ENCODE assay signal across 23 cellular contexts in the genomic region with DNA sequence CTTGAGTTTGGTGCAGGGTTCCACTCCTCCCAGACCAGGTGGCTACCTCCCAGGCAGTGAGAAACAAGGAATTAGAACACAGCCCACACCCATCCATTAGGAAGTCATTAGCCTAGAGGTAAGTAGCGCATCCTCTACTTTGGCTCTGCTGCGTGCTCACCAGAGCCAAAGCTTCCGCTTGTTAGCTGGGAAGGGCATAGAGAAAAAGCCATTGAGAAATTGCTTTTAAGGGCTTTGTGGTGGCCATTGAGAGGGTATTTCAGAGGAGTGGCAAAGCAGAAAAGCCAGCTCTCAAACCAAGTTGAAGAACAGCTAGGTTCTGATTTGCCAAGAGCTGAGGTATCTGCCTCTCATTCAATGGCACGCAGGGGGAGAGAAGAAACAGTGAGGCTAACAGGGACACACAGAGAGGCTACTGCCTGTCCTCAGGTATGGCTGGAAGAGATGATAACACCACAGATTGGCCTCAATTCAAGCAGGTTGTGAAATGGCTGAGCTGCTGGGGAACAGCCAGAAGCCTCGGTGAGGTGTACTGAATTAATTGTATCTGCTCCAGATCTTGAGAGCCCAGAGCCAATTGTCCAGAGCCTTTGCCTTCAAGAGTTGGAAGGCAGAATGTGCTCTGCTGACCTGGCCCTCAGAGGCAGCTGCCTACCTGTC.
DNase-seq lines count a peak whose midpoint lies in the region; ATAC-seq and TF ChIP-seq lines count a peak whose summit lies in the region.
"Had no signal": no experiment of that assay in that cellular context is flagged by ENCODE, and none has a peak within 500 bp of the region (broad histone marks: within the 10 kb centered on the region; RNA-seq: fewer than 3 reads in every experiment).

No MANE protein-coding gene starts in this region.

- no peak for ATAC-seq in HG02678 (IDR thresholded peaks at IDR 0.05; ENCODE audit: unreplicated experiment)
- no peak for ATAC-seq in naive thymus-derived CD8-positive, alpha-beta T cell
- ATAC-seq: Right ventricle myocardium inferior had no signal

- H3K27me3 Mint-ChIP-seq in MCF 10A (ENCODE audit: insufficient read depth, unreplicated experiment) = peaks cover 1% of the 10 kb centered on the region
- H3K27me3 Mint-ChIP-seq in neural progenitor cell (ENCODE audit: insufficient read depth, low read depth) = no peaks in the 10 kb centered on the region
- H3K27me3 Mint-ChIP-seq in naive thymus-derived CD8-positive, alpha-beta T cell = peaks cover 0 to 37% (median 6%) of the 10 kb centered on the region in 5 donors
- H3K27me3 Mint-ChIP-seq: CD4-positive, alpha-beta T cell had no signal

- H3K4me1 Mint-ChIP-seq in MCF 10A (ENCODE audit: insufficient read depth, unreplicated experiment) = peaks cover 5% of the 10 kb centered on the region
- H3K4me1 Mint-ChIP-seq in neural progenitor cell = peaks cover 20% of the 10 kb centered on the region
- H3K4me1 Mint-ChIP-seq in naive thymus-derived CD8-positive, alpha-beta T cell = no peaks in the 10 kb centered on the region

- H3K36me3 Mint-ChIP-seq in MCF 10A (ENCODE audit: insufficient read depth, unreplicated experiment) = no peaks in the 10 kb centered on the region
- no peaks in the 10 kb centered on the region for H3K36me3 Mint-ChIP-seq in neural progenitor cell
- H3K36me3 Mint-ChIP-seq in naive thymus-derived CD8-positive, alpha-beta T cell = no peaks in the 10 kb centered on the region

- H3K4me3 ChIP-seq in mammary epithelial cell (replicated peaks in 1 of 3; ENCODE audit: insufficient read depth in 1 of 3, low read depth in 2 of 3, low read length in 3 of 3) (no peak overlapping the region), dorsolateral prefrontal cortex (no peak overlapping the region), neural progenitor cell (no peak overlapping the region), colonic mucosa (no peak overlapping the region)
- H3K4me3 ChIP-seq: BLaER1, GM23248, PC-9, SJSA1 had no signal

- no peak overlapping the region for H2AFZ ChIP-seq in mammary epithelial cell (ENCODE audit: low read depth, low read length)
- peak overlapping the region; percentile 18 for H2AFZ ChIP-seq in neural progenitor cell (replicated peaks)
- H2AFZ ChIP-seq: GM23248, PC-9 had no signal

- DNase-seq in MCF 10A (ENCODE audit: unreplicated experiment) (peak; percentile 45), mammary epithelial cell (no peak), dorsolateral prefrontal cortex (peak in 1 of 10 donors; percentile 88), neural progenitor cell (ENCODE audit: low spot score) (no peak), NCI-H146 treated with DMSO at 0.1 percent for 48 hours (lab: John Stamatoyannopoulos, UW; ENCODE audit: unreplicated experiment) (no peak), colonic mucosa (no peak)
- DNase-seq in naive thymus-derived CD8-positive, alpha-beta T cell = no peak
- DNase-seq: CD4-positive, alpha-beta T cell; GF-D8; GM23248; H7; NCI-H1092 treated with DMSO at 0.1 percent for 48 hours; NCI-H1436 treated with DMSO at 0.1 percent for 48 hours; NCI-H1930; NCI-H2107; NCI-H446; NCI-H524 treated with DMSO at 0.1 percent for 48 hours; NCI-H774; PC-9 had no signal

- no peaks in the 10 kb centered on the region for H3K9me3 ChIP-seq in mammary epithelial cell (replicated peaks; ENCODE audit: insufficient read depth, low read length)
- no peaks in the 10 kb centered on the region for H3K9me3 ChIP-seq in neural progenitor cell (ENCODE audit: low read depth)
- H3K9me3 ChIP-seq in colonic mucosa = no peaks in the 10 kb centered on the region
- H3K9me3 ChIP-seq: BLaER1, SJSA1 had no signal

- H3K9me3 Mint-ChIP-seq in MCF 10A (ENCODE audit: unreplicated experiment) = no peaks in the 10 kb centered on the region
- no peaks in the 10 kb centered on the region for H3K9me3 Mint-ChIP-seq in neural progenitor cell
- no peaks in the 10 kb centered on the region for H3K9me3 Mint-ChIP-seq in naive thymus-derived CD8-positive, alpha-beta T cell
- H3K9me3 Mint-ChIP-seq: CD4-positive, alpha-beta T cell had no signal

- H3K79me2 ChIP-seq in mammary epithelial cell (ENCODE audit: insufficient read depth, low read length) (no peaks in the 10 kb centered on the region), neural progenitor cell (ENCODE audit: low read depth) (no peaks in the 10 kb centered on the region)

- H3K4me1 ChIP-seq in mammary epithelial cell (ENCODE audit: insufficient read depth, low read length) (no peaks in the 10 kb centered on the region), neural progenitor cell (no peaks in the 10 kb centered on the region), colonic mucosa (no peaks in the 10 kb centered on the region)
- H3K4me1 ChIP-seq: SJSA1 had no signal

- no peaks in the 10 kb centered on the region for H3F3A ChIP-seq in neural progenitor cell (ENCODE audit: low read depth)

- H3K9ac ChIP-seq in mammary epithelial cell (ENCODE audit: insufficient read depth, low read length) (no peak overlapping the region), neural progenitor cell (no peak overlapping the region), colonic mucosa (ENCODE audit: low read depth in 2 of 2, low read length in 2 of 2) (no peak overlapping the region)
- H3K9ac ChIP-seq: BLaER1, GM23248 had no signal

- intact Hi-C loops in MCF 10A (cut with micrococcal nuclease) (no loop called here), mammary epithelial cell (cut with micrococcal nuclease) (loop anchor here (10.0 kb wide), 1 partner anchor 636 kb away; no protein-coding TSS in a partner anchor), dorsolateral prefrontal cortex (cut with DNase I) (loop anchor here in 1 of 2 donors (10.0 kb wide), 1 partner anchor 94 kb away; no protein-coding TSS in a partner anchor), colonic mucosa (cut with DNase I) (no loop called here)

- CTCF ChIA-PET in MCF 10A (lab: Yijun Ruan, JAX) = interaction anchor here (0.6 to 1.5 kb wide), 5 partner anchors 30 to 639 kb away, joined by 3 to 6 read pairs (median 4); no protein-coding TSS in a partner anchor
- CTCF ChIA-PET in mammary epithelial cell (lab: Charles Lee; ENCODE audit: low non-redundant PET) = no interaction called here

- POLR2A ChIA-PET in MCF 10A (lab: Yijun Ruan, JAX) = interaction anchor here (0.7 to 1.1 kb wide), 3 partner anchors 29 to 217 kb away, joined by 3 to 6 read pairs (median 3); no protein-coding TSS in a partner anchor
- POLR2A ChIA-PET in naive thymus-derived CD8-positive, alpha-beta T cell (lab: Charles Lee) = no interaction called here

- WGBS in mammary epithelial cell (ENCODE audit: low coverage, missing lambda C conversion rate) = 52% methylated on average over 5 of the region's 5 CpGs

- dilution Hi-C loops in mammary epithelial cell (cut with HindIII; ENCODE audit: low sequenced_read_pairs) = loop anchor here (5.0 kb wide), 1 partner anchor 92 kb away; no protein-coding TSS in a partner anchor

- no peak overlapping the region for H3K27ac Mint-ChIP-seq in MCF 10A (ENCODE audit: low read depth, unreplicated experiment)
- no peak overlapping the region for H3K27ac Mint-ChIP-seq in neural progenitor cell
- H3K27ac Mint-ChIP-seq in naive thymus-derived CD8-positive, alpha-beta T cell = no peak overlapping the region
- H3K27ac Mint-ChIP-seq: CD4-positive, alpha-beta T cell had no signal

- H4K20me1 ChIP-seq in mammary epithelial cell (ENCODE audit: insufficient read depth, low read length) (no peaks in the 10 kb centered on the region), neural progenitor cell (ENCODE audit: low read depth) (no peaks in the 10 kb centered on the region)
- H4K20me1 ChIP-seq: BLaER1 had no signal

- H3K36me3 ChIP-seq in mammary epithelial cell (ENCODE audit: insufficient read depth, low read length) (no peaks in the 10 kb centered on the region), neural progenitor cell (no peaks in the 10 kb centered on the region), colonic mucosa (no peaks in the 10 kb centered on the region)
- H3K36me3 ChIP-seq: BLaER1, SJSA1 had no signal

- no peak overlapping the region for H3K4me3 Mint-ChIP-seq in MCF 10A (ENCODE audit: unreplicated experiment)
- no peak overlapping the region for H3K4me3 Mint-ChIP-seq in neural progenitor cell
- H3K4me3 Mint-ChIP-seq in naive thymus-derived CD8-positive, alpha-beta T cell = no peak overlapping the region
- H3K4me3 Mint-ChIP-seq: CD4-positive, alpha-beta T cell had no signal

- TF ChIP-seq CTCF in MCF 10A (IDR thresholded peaks at IDR 0.05; ENCODE audit: unreplicated experiment) = no peak
- TF ChIP-seq CTCF in mammary epithelial cell (conservative IDR thresholded peaks at IDR 0.05 in 1 of 2, IDR thresholded peaks at IDR 0.05 in 1 of 2; ENCODE audit: extremely low read depth in 1 of 2, insufficient read depth in 1 of 2, low read depth in 1 of 2, low read length in 2 of 2) = no peak
- no peak for TF ChIP-seq CTCF in dorsolateral prefrontal cortex (IDR thresholded peaks at IDR 0.05 in 54 of 56, conservative IDR thresholded peaks at IDR 0.05 in 2 of 56; ENCODE audit: low read depth in 1 of 56, partially characterized antibody in 56 of 56)
- TF ChIP-seq CTCF in neural progenitor cell (IDR thresholded peaks at IDR 0.05) = no peak
- TF ChIP-seq CTCF in colonic mucosa (IDR thresholded peaks at IDR 0.05) = no peak

- no TSS peak for BruUV-seq in MCF 10A (replicated peaks; lab: Mats Ljungman, UMichigan)
- BruUV-seq in mammary epithelial cell (replicated peaks; lab: Mats Ljungman, UMichigan) = no TSS peak

- H3K27me3 ChIP-seq in mammary epithelial cell (ENCODE audit: insufficient read depth, low read length) (no peaks in the 10 kb centered on the region), dorsolateral prefrontal cortex (no peaks in the 10 kb centered on the region), neural progenitor cell (no peaks in the 10 kb centered on the region), colonic mucosa (no peaks in the 10 kb centered on the region)
- H3K27me3 ChIP-seq: BLaER1, SJSA1 had no signal

- no peak overlapping the region for H3K27ac ChIP-seq in mammary epithelial cell (ENCODE audit: insufficient read depth, low read depth, low read length)
- H3K27ac ChIP-seq in dorsolateral prefrontal cortex = peak overlapping the region in 31 of 59 donors; percentile 3 to 88 (median 28)
- no peak overlapping the region for H3K27ac ChIP-seq in neural progenitor cell
- H3K27ac ChIP-seq in colonic mucosa = no peak overlapping the region
- H3K27ac ChIP-seq: BLaER1, GM23248, PC-9, SJSA1 had no signal

- H3K4me2 ChIP-seq in mammary epithelial cell (ENCODE audit: insufficient read depth, low read depth, low read length) (no peak overlapping the region), neural progenitor cell (no peak overlapping the region)
- H3K4me2 ChIP-seq: BLaER1, PC-9 had no signal

- in situ Hi-C loops in mammary epithelial cell (cut with MboI; ENCODE audit: low sequenced_read_pairs in 2 of 2) = no loop called here

Comparison
In these comparisons a context has a peak if more than half of its experiments do, and no peak if none do; other contexts are left out.
1. H3K27ac ChIP-seq: peak in dorsolateral prefrontal cortex (31 of 59); none in mammary epithelial cell (single experiment), neural progenitor cell (single experiment) and colonic mucosa (single experiment).